ENCODE assay signal across 9 cellular contexts in the genomic region with DNA sequence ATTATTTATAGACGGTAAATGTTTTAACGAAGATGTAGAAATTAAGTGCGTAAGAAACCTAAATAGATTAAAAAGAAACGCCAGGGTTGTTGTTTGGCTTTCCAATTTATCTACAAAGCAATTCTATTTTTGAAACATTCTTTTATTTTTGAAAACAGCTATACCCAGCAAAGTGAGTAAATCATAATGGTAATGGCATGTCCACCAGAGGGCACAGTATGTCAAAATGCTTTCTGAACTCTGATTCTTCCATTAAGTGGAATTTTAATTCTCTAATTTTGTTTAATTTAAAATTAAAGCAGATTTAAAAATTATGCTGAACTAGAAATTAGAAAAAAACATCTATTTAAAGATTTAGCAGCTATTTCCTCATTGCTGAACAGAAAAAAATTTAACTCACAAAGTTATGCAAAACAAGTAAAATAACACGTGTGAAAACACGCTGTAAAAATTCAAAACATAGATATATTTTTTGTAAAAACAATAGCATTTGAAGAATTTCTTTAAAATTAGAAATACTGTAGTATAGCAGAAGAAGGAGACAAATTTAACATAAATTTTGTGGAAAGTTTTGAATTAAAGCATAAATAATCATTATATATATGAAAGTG. TPM values are rescaled to one million over a fixed set of nuclear protein-coding genes. Genes with fewer than 3 reads are reported as not detected.
A peak's percentile ranks its signal among the peaks of the same experiment; 100 is the strongest.
DNase-seq lines count a peak whose midpoint lies in the region; ATAC-seq and TF ChIP-seq lines count a peak whose summit lies in the region.
"Had no signal": no experiment of that assay in that cellular context is flagged by ENCODE, and none has a peak within 500 bp of the region (broad histone marks: within the 10 kb centered on the region; RNA-seq: fewer than 3 reads in every experiment).

No MANE protein-coding gene starts in this region.

- 100% methylated on average over 2 of the region's 6 CpGs for WGBS in trophoblast cell (ENCODE audit: extremely low coverage, insufficient coverage, insufficient read length)

- no peak overlapping the region for H2BK12ac ChIP-seq in trophoblast cell (ENCODE audit: low read length)

- no peak overlapping the region for H4K12ac ChIP-seq in trophoblast cell (ENCODE audit: low read depth, low read length)

- no peak overlapping the region for H4K91ac ChIP-seq in trophoblast cell (ENCODE audit: low read depth, low read length)

- no peak overlapping the region for H4K8ac ChIP-seq in trophoblast cell (ENCODE audit: low read depth, low read length)

- DNase-seq in GM12864 (ENCODE audit: low read depth), result no peak
- DNase-seq in NCI-H1105 (lab: John Stamatoyannopoulos, UW), result peak; percentile 18
- DNase-seq in colonic mucosa, result no peak
- DNase-seq in trophoblast cell, result peak; percentile 29 to 75
- no peak for DNase-seq in central memory CD4-positive, alpha-beta T cell
- no peak for DNase-seq in left ventricle myocardium superior
- DNase-seq in activated CD4-positive, alpha-beta memory T cell treated with anti-CD3 and anti-CD28 coated beads for 36 hours, result no peak
- DNase-seq: stimulated activated CD4-positive, alpha-beta T cell treated with anti-CD3 and anti-CD28 coated beads, Interleukin-1b, Interleukin-23, amount 100 ng/mL, for 48 hours had no signal

- H3K4me2 ChIP-seq in trophoblast cell (ENCODE audit: low read length), result no peak overlapping the region

- intact Hi-C loops in colonic mucosa (cut with DNase I), result loop anchor here (2.0 kb wide), 1 partner anchor 57 kb away; no protein-coding TSS in a partner anchor
- intact Hi-C loops in left ventricle myocardium superior (cut with micrococcal nuclease), result no loop called here
- intact Hi-C loops in activated CD4-positive, alpha-beta memory T cell treated with anti-CD3 and anti-CD28 coated beads for 36 hours (cut with micrococcal nuclease), result loop anchor here (5.0 kb wide), 1 partner anchor 59 kb away; no protein-coding TSS in a partner anchor

- CTCF ChIA-PET in activated CD4-positive, alpha-beta memory T cell treated with anti-CD3 and anti-CD28 coated beads for 36 hours (lab: Charles Lee), result interaction anchor here (1.0 to 2.2 kb wide), 2 partner anchors 20 to 98 kb away, joined by 4 to 8 read pairs; no protein-coding TSS in a partner anchor

- H3K27me3 ChIP-seq in colonic mucosa (no peaks in the 10 kb centered on the region), trophoblast cell (ENCODE audit: insufficient read depth, low read length) (no peaks in the 10 kb centered on the region)

- ATAC-seq in left ventricle myocardium superior (no peak), HG03457 (IDR thresholded peaks at IDR 0.05; ENCODE audit: unreplicated experiment) (no peak)

- H3K14ac ChIP-seq in trophoblast cell (ENCODE audit: low read length), result no peak overlapping the region

- H2BK5ac ChIP-seq in trophoblast cell (ENCODE audit: low read depth, low read length, poor library complexity), result no peak overlapping the region

- peaks cover 2% of the 10 kb centered on the region for H3K27me3 Mint-ChIP-seq in activated CD4-positive, alpha-beta memory T cell treated with anti-CD3 and anti-CD28 coated beads for 36 hours

- no peak overlapping the region for H3K4me3 Mint-ChIP-seq in activated CD4-positive, alpha-beta memory T cell treated with anti-CD3 and anti-CD28 coated beads for 36 hours

- H3K4me3 ChIP-seq in GM12864 (ENCODE audit: low read depth, low read length) (no peak overlapping the region), colonic mucosa (no peak overlapping the region), trophoblast cell (ENCODE audit: low read depth, low read length) (no peak overlapping the region)

- H3K9me3 ChIP-seq in colonic mucosa, result no peaks in the 10 kb centered on the region
- no peaks in the 10 kb centered on the region for H3K9me3 ChIP-seq in trophoblast cell (ENCODE audit: insufficient read depth, low read depth, low read length)

- no peak overlapping the region for H2AK5ac ChIP-seq in trophoblast cell (ENCODE audit: low read length)

- H3K23ac ChIP-seq in trophoblast cell (ENCODE audit: low read length), result no peak overlapping the region

- H3K36me3 ChIP-seq in colonic mucosa, result no peaks in the 10 kb centered on the region
- H3K36me3 ChIP-seq in trophoblast cell (ENCODE audit: control insufficient read depth in 1 of 2, insufficient read depth in 2 of 2, low read length in 2 of 2), result no peaks in the 10 kb centered on the region

- no peaks in the 10 kb centered on the region for H3K4me1 ChIP-seq in colonic mucosa
- no peaks in the 10 kb centered on the region for H3K4me1 ChIP-seq in trophoblast cell (ENCODE audit: control insufficient read depth in 1 of 2, insufficient read depth in 2 of 2, low read length in 2 of 2)

- no peak overlapping the region for H3K27ac Mint-ChIP-seq in activated CD4-positive, alpha-beta memory T cell treated with anti-CD3 and anti-CD28 coated beads for 36 hours

- no peak overlapping the region for H2AFZ ChIP-seq in trophoblast cell (ENCODE audit: insufficient read depth, low read length, poor library complexity)

- no peak overlapping the region for H2BK120ac ChIP-seq in trophoblast cell (ENCODE audit: insufficient read depth, low read length, poor library complexity)

- TF ChIP-seq CTCF in GM12864 (IDR thresholded peaks at IDR 0.05; ENCODE audit: low read depth, low read length, missing control alignments) (peak; percentile 38), colonic mucosa (IDR thresholded peaks at IDR 0.05) (peak; percentile 45)

- H3K79me2 ChIP-seq in trophoblast cell (ENCODE audit: control insufficient read depth, insufficient read depth, low read length, poor library complexity), result no peaks in the 10 kb centered on the region

- POLR2A ChIA-PET in activated CD4-positive, alpha-beta memory T cell treated with anti-CD3 and anti-CD28 coated beads for 36 hours (lab: Charles Lee), result no interaction called here

- H3K18ac ChIP-seq in trophoblast cell (ENCODE audit: low read length), result no peak overlapping the region

- no peaks in the 10 kb centered on the region for H3K36me3 Mint-ChIP-seq in activated CD4-positive, alpha-beta memory T cell treated with anti-CD3 and anti-CD28 coated beads for 36 hours

- H3K4ac ChIP-seq in trophoblast cell (ENCODE audit: low read depth, low read length), result no peak overlapping the region

- no peak overlapping the region for H3K9ac ChIP-seq in colonic mucosa (ENCODE audit: low read depth in 2 of 2, low read length in 2 of 2)
- H3K9ac ChIP-seq in trophoblast cell (ENCODE audit: low read length), result no peak overlapping the region

- no peaks in the 10 kb centered on the region for H3K79me1 ChIP-seq in trophoblast cell (ENCODE audit: low read length)

- no peaks in the 10 kb centered on the region for H3K4me1 Mint-ChIP-seq in activated CD4-positive, alpha-beta memory T cell treated with anti-CD3 and anti-CD28 coated beads for 36 hours (ENCODE audit: low read depth)

- H3K27ac ChIP-seq in colonic mucosa (no peak overlapping the region), trophoblast cell (ENCODE audit: low read depth, low read length) (no peak overlapping the region)

- H3K9me3 Mint-ChIP-seq in activated CD4-positive, alpha-beta memory T cell treated with anti-CD3 and anti-CD28 coated beads for 36 hours, result no peaks in the 10 kb centered on the region

RNA-seq across cellular contexts. Expression of a gene that starts 26.5 kb away (rescaled TPM):
- 10 to 100 TPM; 13.8 to 38.9 TPM for total RNA-seq in colonic mucosa
- polyA plus RNA-seq in trophoblast cell (2013), result 0.26 and 0.28 TPM in 2 replicates
- not detected for total RNA-seq in left ventricle myocardium superior
- total RNA-seq in activated CD4-positive, alpha-beta memory T cell treated with anti-CD3 and anti-CD28 coated beads for 36 hours, result not detected

Comparison
In these comparisons a context has a peak if more than half of its experiments do, and no peak if none do; other contexts are left out.
1. DNase-seq: peak in NCI-H1105 (single experiment) and trophoblast cell (2 of 2); none in GM12864 (single experiment), colonic mucosa (single experiment), central memory CD4-positive, alpha-beta T cell (single experiment), left ventricle myocardium superior (single experiment) and activated CD4-positive, alpha-beta memory T cell treated with anti-CD3 and anti-CD28 coated beads for 36 hours (single experiment).
2. RNA of a gene that starts 26.5 kb away (total RNA-seq): 13.8 to 38.9 TPM in colonic mucosa; not detected in left ventricle myocardium superior (single experiment) and not detected in activated CD4-positive, alpha-beta memory T cell treated with anti-CD3 and anti-CD28 coated beads for 36 hours; every median in the first group is over 10 times any median in the second.